11 cellular contexts compared by ENCODE assay signal in the genomic region with DNA sequence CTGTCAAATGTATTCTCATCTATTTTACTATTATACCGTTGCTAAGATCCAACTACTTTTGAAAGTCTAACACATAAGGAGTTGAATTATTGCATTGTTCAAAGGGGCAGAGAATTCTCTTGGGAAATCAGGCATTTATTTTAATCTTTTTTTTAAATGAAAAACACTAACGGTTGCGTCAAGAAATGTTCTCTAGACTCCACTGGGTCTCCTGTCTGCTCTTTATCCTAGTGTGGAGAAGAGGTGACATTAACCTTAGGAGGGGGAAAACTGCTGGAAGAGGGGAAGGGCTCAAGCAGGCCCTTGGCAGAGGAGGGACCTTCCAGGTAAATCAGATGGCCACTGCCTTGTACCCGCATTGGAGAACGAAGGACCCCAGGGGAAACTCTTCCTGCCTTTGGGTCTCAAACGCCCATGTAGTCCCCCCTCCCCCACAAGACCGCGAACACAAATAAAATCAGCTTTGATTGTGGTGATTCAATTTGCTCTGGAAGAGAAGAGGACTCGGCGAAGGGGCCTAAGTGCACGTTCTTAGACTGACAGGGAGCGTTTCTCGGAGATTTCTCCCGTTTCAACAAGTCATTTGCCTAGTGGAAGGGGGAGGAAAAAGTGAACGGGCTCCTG. TPM values are rescaled to one million over a fixed set of nuclear protein-coding genes. Genes with fewer than 3 reads are reported as not detected.
DNase-seq lines count a peak whose midpoint lies in the region; ATAC-seq, FAIRE-seq and TF ChIP-seq lines count a peak whose summit lies in the region.
"Had no signal": no experiment of that assay in that cellular context is flagged by ENCODE, and none has a peak within 500 bp of the region (broad histone marks: within the 10 kb centered on the region; RNA-seq: fewer than 3 reads in every experiment).

No MANE protein-coding gene starts in this region.

- no peak for ATAC-seq in HG02642 (IDR thresholded peaks at IDR 0.05; ENCODE audit: poor library complexity, unreplicated experiment)

- H3K9me3 ChIP-seq in HUES48 (ENCODE audit: control insufficient read depth, insufficient read depth, low read length) (no peaks in the 10 kb centered on the region), kidney (ENCODE audit: control insufficient read depth in 1 of 2, low read length in 2 of 2) (no peaks in the 10 kb centered on the region), spleen (no peaks in the 10 kb centered on the region)

- H3K9me3 Mint-ChIP-seq in dendritic cell treated with granulocyte-macrophage colony-stimulating factor and Interleukin-4, amounts not matched to agents 40 ng/mL and 50 ng/mL, for 4 days: no peaks in the 10 kb centered on the region
- H3K9me3 Mint-ChIP-seq in activated CD4-positive, alpha-beta memory T cell treated with anti-CD3 and anti-CD28 coated beads for 36 hours: no peaks in the 10 kb centered on the region
- H3K9me3 Mint-ChIP-seq: activated naive CD4-positive, alpha-beta T cell treated with anti-CD3 and anti-CD28 coated beads, Interleukin-2, amount 50 U/mL, for 24 hours had no signal

- H3K27me3 ChIP-seq in HUES48 (ENCODE audit: control insufficient read depth, insufficient read depth, low read length) (peaks cover 59% of the 10 kb centered on the region), spleen (replicated peaks in 1 of 7) (peaks cover 0 to 68% (median 30%) of the 10 kb centered on the region in 7 donors)

- POLR2A ChIA-PET in activated CD4-positive, alpha-beta memory T cell treated with anti-CD3 and anti-CD28 coated beads for 36 hours (lab: Charles Lee): no interaction called here

- H3K4me3 Mint-ChIP-seq in dendritic cell treated with granulocyte-macrophage colony-stimulating factor and Interleukin-4, amounts not matched to agents 40 ng/mL and 50 ng/mL, for 4 days: peak overlapping the region; percentile 67
- no peak overlapping the region for H3K4me3 Mint-ChIP-seq in activated CD4-positive, alpha-beta memory T cell treated with anti-CD3 and anti-CD28 coated beads for 36 hours
- H3K4me3 Mint-ChIP-seq: activated naive CD4-positive, alpha-beta T cell treated with anti-CD3 and anti-CD28 coated beads, Interleukin-2, amount 50 U/mL, for 24 hours had no signal

- FAIRE-seq in kidney (lab: Jason Lieb, UNC): no peak
- FAIRE-seq: RCC 7860 had no signal

- H3K9ac ChIP-seq in HUES48 (ENCODE audit: low read depth, low read length) (no peak overlapping the region), kidney (ENCODE audit: low read length in 2 of 2) (no peak overlapping the region)

- H3K36me3 Mint-ChIP-seq in dendritic cell treated with granulocyte-macrophage colony-stimulating factor and Interleukin-4, amounts not matched to agents 40 ng/mL and 50 ng/mL, for 4 days (ENCODE audit: low read depth): no peaks in the 10 kb centered on the region
- H3K36me3 Mint-ChIP-seq in activated CD4-positive, alpha-beta memory T cell treated with anti-CD3 and anti-CD28 coated beads for 36 hours: no peaks in the 10 kb centered on the region
- H3K36me3 Mint-ChIP-seq: activated naive CD4-positive, alpha-beta T cell treated with anti-CD3 and anti-CD28 coated beads, Interleukin-2, amount 50 U/mL, for 24 hours had no signal

- intact Hi-C loops in dendritic cell treated with granulocyte-macrophage colony-stimulating factor and Interleukin-4, amounts not matched to agents 40 ng/mL and 50 ng/mL, for 4 days (cut with micrococcal nuclease): loop anchor here (10.0 kb wide), 1 partner anchor 61 kb away; no protein-coding TSS in a partner anchor
- intact Hi-C loops in kidney (cut with DNase I) (no loop called here), spleen (cut with DNase I; ENCODE audit: low total_unique reads) (no loop called here)
- intact Hi-C loops in activated CD4-positive, alpha-beta memory T cell treated with anti-CD3 and anti-CD28 coated beads for 36 hours (cut with micrococcal nuclease): no loop called here

- H3K4me3 ChIP-seq in HUES48 (ENCODE audit: low read depth, low read length) (peak overlapping the region; percentile 74), kidney (ENCODE audit: low read length in 2 of 2) (peak overlapping the region in 1 of 2 donors; percentile 25), spleen (no peak overlapping the region)

- peaks cover 64% of the 10 kb centered on the region for H3K27me3 Mint-ChIP-seq in dendritic cell treated with granulocyte-macrophage colony-stimulating factor and Interleukin-4, amounts not matched to agents 40 ng/mL and 50 ng/mL, for 4 days
- peaks cover 65% of the 10 kb centered on the region for H3K27me3 Mint-ChIP-seq in activated CD4-positive, alpha-beta memory T cell treated with anti-CD3 and anti-CD28 coated beads for 36 hours

- no peak for TF ChIP-seq POLR2A in spleen (IDR thresholded peaks at IDR 0.05)

- DNase-seq in kidney: no peak
- DNase-seq in spleen: no peak
- no peak for DNase-seq in GM20000 (ENCODE audit: low spot score)
- no peak for DNase-seq in activated CD4-positive, alpha-beta memory T cell treated with anti-CD3 and anti-CD28 coated beads for 36 hours
- DNase-seq in hippocampal formation (lab: John Stamatoyannopoulos, UW): no peak
- DNase-seq: NCI-H1092 had no signal

- H3K27ac Mint-ChIP-seq in dendritic cell treated with granulocyte-macrophage colony-stimulating factor and Interleukin-4, amounts not matched to agents 40 ng/mL and 50 ng/mL, for 4 days: no peak overlapping the region
- no peak overlapping the region for H3K27ac Mint-ChIP-seq in activated CD4-positive, alpha-beta memory T cell treated with anti-CD3 and anti-CD28 coated beads for 36 hours
- H3K27ac Mint-ChIP-seq: activated naive CD4-positive, alpha-beta T cell treated with anti-CD3 and anti-CD28 coated beads, Interleukin-2, amount 50 U/mL, for 24 hours had no signal

- H3K27ac ChIP-seq in HUES48 (ENCODE audit: low read depth, low read length): peak overlapping the region; percentile 16
- peak overlapping the region; percentile 47 to 61 for H3K27ac ChIP-seq in kidney (ENCODE audit: low read depth in 2 of 2, low read length in 2 of 2)
- H3K27ac ChIP-seq in spleen: peak overlapping the region in 5 of 8 donors; percentile 42 to 76 (median 71)

- no peaks in the 10 kb centered on the region for H3K36me3 ChIP-seq in HUES48 (ENCODE audit: control insufficient read depth, insufficient read depth, low read length)
- H3K36me3 ChIP-seq in kidney (ENCODE audit: control insufficient read depth in 1 of 2, insufficient read depth in 2 of 2, low read length in 2 of 2): no peaks in the 10 kb centered on the region
- H3K36me3 ChIP-seq in spleen: no peaks in the 10 kb centered on the region

- no peak for TF ChIP-seq CTCF in kidney (IDR thresholded peaks at IDR 0.05; ENCODE audit: borderline replicate concordance, extremely low read depth, insufficient read depth)
- no peak for TF ChIP-seq CTCF in spleen (IDR thresholded peaks at IDR 0.05 in 8 of 11, conservative IDR thresholded peaks at IDR 0.05 in 3 of 11)
- no peak for TF ChIP-seq CTCF in GM20000 (IDR thresholded peaks at IDR 0.05; ENCODE audit: extremely low read depth, missing control alignments)

- CTCF ChIA-PET in activated CD4-positive, alpha-beta memory T cell treated with anti-CD3 and anti-CD28 coated beads for 36 hours (lab: Charles Lee): no interaction called here

- WGBS in spleen, 5 donors: 56 to 70% (median 66%) methylated on average over 15 of the region's 15 CpGs

- H3K4me1 ChIP-seq in HUES48 (ENCODE audit: control insufficient read depth, insufficient read depth, low read length): 0 out of 2 replicates have a peak, but pooled peaks cover 6% of the 10 kb centered on the region
- peaks cover 7 to 13% of the 10 kb centered on the region in 2 donors for H3K4me1 ChIP-seq in kidney (ENCODE audit: control insufficient read depth in 1 of 2, insufficient read depth in 1 of 2, low read depth in 1 of 2, low read length in 2 of 2)
- peaks cover 0 to 27% (median 13%) of the 10 kb centered on the region in 6 donors for H3K4me1 ChIP-seq in spleen

- H3K4me1 Mint-ChIP-seq in dendritic cell treated with granulocyte-macrophage colony-stimulating factor and Interleukin-4, amounts not matched to agents 40 ng/mL and 50 ng/mL, for 4 days (ENCODE audit: low read depth): peaks cover 14% of the 10 kb centered on the region
- peaks cover 2% of the 10 kb centered on the region for H3K4me1 Mint-ChIP-seq in activated CD4-positive, alpha-beta memory T cell treated with anti-CD3 and anti-CD28 coated beads for 36 hours (ENCODE audit: low read depth)

RNA-seq across cellular contexts. Expression of a gene that starts 1.1 kb away (rescaled TPM):
- total RNA-seq in kidney (22.9 TPM), spleen (10 to 100 TPM in 1 of 7 donors, 1 to 10 TPM in 6; 4.4 to 11.8 (median 9.6) TPM)
- polyA plus RNA-seq in kidney (ENCODE audit: insufficient read depth, low read depth, low replicate concordance) (2.8 TPM), spleen (1 to 10 TPM in 2 of 3 donors, under 1 TPM in 1; 0.93 to 2.5 (median 1.9) TPM)
- not detected for total RNA-seq in activated CD4-positive, alpha-beta memory T cell treated with anti-CD3 and anti-CD28 coated beads for 36 hours

Comparison
In these comparisons a context has a peak if more than half of its experiments do, and no peak if none do; other contexts are left out.
1. H3K27ac ChIP-seq: peak in every context shown above with its lines; median percentile 71 in spleen; 54 in kidney; 16 in HUES48.
2. RNA of a gene that starts 1.1 kb away (total RNA-seq): 22.9 TPM in kidney (single experiment) and 4.4 to 11.8 TPM in spleen; not detected in activated CD4-positive, alpha-beta memory T cell treated with anti-CD3 and anti-CD28 coated beads for 36 hours; every median in the first group is over 4 times any median in the second.